1 cellular context compared by ENCODE assay signal in the genomic region with DNA sequence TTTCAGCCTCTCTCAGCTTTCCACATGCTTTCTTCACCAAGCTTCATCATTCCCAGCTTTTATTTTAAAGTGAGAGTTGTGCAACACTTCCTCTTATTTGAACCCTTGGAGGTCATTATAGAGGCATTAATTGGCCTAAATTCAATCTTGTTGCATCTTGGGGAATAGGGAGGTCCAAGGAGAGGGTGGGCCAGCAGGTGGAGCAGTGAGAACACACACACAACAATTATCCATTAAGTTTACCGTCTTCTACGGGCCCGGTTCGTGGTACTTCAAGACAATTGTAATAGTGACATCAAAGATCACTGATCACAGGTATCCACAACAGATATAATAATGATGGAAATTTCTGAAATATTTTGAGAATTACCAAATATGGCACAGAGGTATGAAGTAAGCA.
TF ChIP-seq lines count a peak whose summit lies in the region.

No MANE protein-coding gene starts in this region.

TF ChIP-seq in GM23338, 12 proteins besides CTCF, POLR2A, EP300 and RAD21 (continued from another document):
- TF ChIP-seq, protein P1, sequence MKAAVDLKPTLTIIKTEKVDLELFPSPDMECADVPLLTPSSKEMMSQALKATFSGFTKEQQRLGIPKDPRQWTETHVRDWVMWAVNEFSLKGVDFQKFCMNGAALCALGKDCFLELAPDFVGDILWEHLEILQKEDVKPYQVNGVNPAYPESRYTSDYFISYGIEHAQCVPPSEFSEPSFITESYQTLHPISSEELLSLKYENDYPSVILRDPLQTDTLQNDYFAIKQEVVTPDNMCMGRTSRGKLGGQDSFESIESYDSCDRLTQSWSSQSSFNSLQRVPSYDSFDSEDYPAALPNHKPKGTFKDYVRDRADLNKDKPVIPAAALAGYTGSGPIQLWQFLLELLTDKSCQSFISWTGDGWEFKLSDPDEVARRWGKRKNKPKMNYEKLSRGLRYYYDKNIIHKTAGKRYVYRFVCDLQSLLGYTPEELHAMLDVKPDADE (IDR thresholded peaks at IDR 0.05): no peak
- TF ChIP-seq POLR2AphosphoS5 (IDR thresholded peaks at IDR 0.05; ENCODE audit: low read depth): no peak
TF ChIP-seq in GM23338: peak in this region for 0.
